In genomic region chr7:46720761-46721160, GRCh38 we compare ENCODE assay signal across 35 cellular contexts.
"Had no signal": no experiment of that assay in that cellular context is flagged by ENCODE, and none has a peak within 500 bp of the region (broad histone marks: within the 10 kb centered on the region; RNA-seq: fewer than 3 reads in every experiment).

No MANE protein-coding gene starts in this region.

- FAIRE-seq: endometrium, endothelial cell of umbilical vein had no signal

- DNase-seq: activated CD4-positive, alpha-beta memory T cell treated with anti-CD3 and anti-CD28 coated beads for 36 hours; activated CD4-positive, alpha-beta T cell treated with anti-CD3 and anti-CD28 coated beads for 36 hours; activated CD4-positive, alpha-beta T cell treated with anti-CD3 and anti-CD28 coated beads, Interleukin-2, amount 10 ng/mL, durations not matched to agents 24 days and 14 days; activated CD4-positive, CD25-positive, alpha-beta regulatory T cell; activated CD4-positive, CD25-positive, alpha-beta regulatory T cell treated with anti-CD3 and anti-CD28 coated beads, Interleukin-2, amount 50 U/mL, for 72 hours; activated CD8-positive, alpha-beta memory T cell treated with anti-CD3 and anti-CD28 coated beads, Interleukin-2, amount 10 ng/mL, durations not matched to agents 7 days and 5 days; activated CD8-positive, alpha-beta memory T cell treated with anti-CD3 and anti-CD28 coated beads, Interleukin-2, amount 50 U/mL, for 4 hours; activated CD8-positive, alpha-beta T cell treated with anti-CD3 and anti-CD28 coated beads, Interleukin-2, amount 10 ng/mL, durations not matched to agents 7 days and 5 days; activated effector memory CD4-positive, alpha-beta T cell treated with anti-CD3 and anti-CD28 coated beads, Interleukin-2, amount 50 U/mL, for 16 hours; activated naive CD4-positive, alpha-beta T cell treated with anti-CD3 and anti-CD28 coated beads for 36 hours; activated naive CD8-positive, alpha-beta T cell treated with anti-CD3 and anti-CD28 coated beads for 36 hours; activated naive CD8-positive, alpha-beta T cell treated with anti-CD3 and anti-CD28 coated beads, Interleukin-2, amount 50 U/mL, for 24 hours; activated T-cell treated with anti-CD3 and anti-CD28 coated beads, Interleukin-2, amount 50 U/mL, for 1 hour; activated T-cell treated with anti-CD3 and anti-CD28 coated beads, Interleukin-2, amount 50 U/mL, for 48 hours; adrenal gland; amygdala; aorta; central memory CD4-positive, alpha-beta T cell; cerebellar nuclear complex; colonic mucosa; effector CD8-positive, alpha-beta T cell; esophagus squamous epithelium; foreskin melanocyte; heart left ventricle; T-helper 1 cell; T-helper 2 cell had no signal

- ATAC-seq: activated CD4-positive, alpha-beta T cell treated with anti-CD3 and anti-CD28 coated beads for 36 hours; activated CD8-positive, alpha-beta memory T cell treated with anti-CD3 and anti-CD28 coated beads, Interleukin-2, amount 10 ng/mL, durations not matched to agents 7 days and 5 days; activated CD8-positive, alpha-beta T cell treated with anti-CD3 and anti-CD28 coated beads, Interleukin-2, amount 10 ng/mL, durations not matched to agents 7 days and 5 days; activated naive CD8-positive, alpha-beta T cell treated with anti-CD3 and anti-CD28 coated beads, Interleukin-2, amount 50 U/mL, for 24 hours; heart left ventricle had no signal

- H3K27ac Mint-ChIP-seq: activated CD4-positive, alpha-beta memory T cell treated with anti-CD3 and anti-CD28 coated beads for 36 hours; activated CD4-positive, alpha-beta T cell treated with anti-CD3 and anti-CD28 coated beads for 36 hours; activated CD4-positive, alpha-beta T cell treated with anti-CD3 and anti-CD28 coated beads, Interleukin-2, amount 10 ng/mL, durations not matched to agents 24 days and 14 days; activated CD8-positive, alpha-beta memory T cell treated with anti-CD3 and anti-CD28 coated beads, Interleukin-2, amount 10 ng/mL, durations not matched to agents 7 days and 5 days; activated CD8-positive, alpha-beta T cell treated with anti-CD3 and anti-CD28 coated beads, Interleukin-2, amount 10 ng/mL, durations not matched to agents 7 days and 5 days; activated naive CD4-positive, alpha-beta T cell treated with anti-CD3 and anti-CD28 coated beads for 36 hours; activated naive CD4-positive, alpha-beta T cell treated with anti-CD3 and anti-CD28 coated beads, Interleukin-2, amount 50 U/mL, for 24 hours; activated naive CD8-positive, alpha-beta T cell treated with anti-CD3 and anti-CD28 coated beads for 36 hours; activated naive CD8-positive, alpha-beta T cell treated with anti-CD3 and anti-CD28 coated beads, Interleukin-2, amount 50 U/mL, for 24 hours; activated T-helper 1 cell treated with anti-CD3 and anti-CD28 coated beads, Interleukin-12 subunit alpha, Interleukin-12 subunit beta, Interleukin-2, Interleukin-4 antibody, amounts not matched to agents 30 ng/mL and 10 ng/mL and 1 ng/mL, durations not matched to agents 14 hours and 24 hours and 36 hours; activated T-helper 2 cell treated with anti-CD3 and anti-CD28 coated beads, Interferon-gamma antibody, Interleukin-2, Interleukin-4, amounts not matched to agents 10 μg/mL and 5 μg/mL and 100 μg/mL, durations not matched to agents 14 hours and 24 hours and 36 hours; brain had no signal

- H3K9me3 Mint-ChIP-seq: activated CD4-positive, alpha-beta T cell treated with anti-CD3 and anti-CD28 coated beads, Interleukin-2, amount 10 ng/mL, durations not matched to agents 24 days and 14 days; activated naive CD4-positive, alpha-beta T cell treated with anti-CD3 and anti-CD28 coated beads, Interleukin-2, amount 50 U/mL, for 24 hours; activated naive CD8-positive, alpha-beta T cell treated with anti-CD3 and anti-CD28 coated beads for 36 hours had no signal

- H3K36me3 Mint-ChIP-seq: activated CD4-positive, alpha-beta memory T cell treated with anti-CD3 and anti-CD28 coated beads for 36 hours; activated CD8-positive, alpha-beta memory T cell treated with anti-CD3 and anti-CD28 coated beads, Interleukin-2, amount 10 ng/mL, durations not matched to agents 7 days and 5 days; activated naive CD4-positive, alpha-beta T cell treated with anti-CD3 and anti-CD28 coated beads, Interleukin-2, amount 50 U/mL, for 24 hours; activated naive CD8-positive, alpha-beta T cell treated with anti-CD3 and anti-CD28 coated beads for 36 hours; brain had no signal

- H3K27me3 Mint-ChIP-seq: activated CD4-positive, alpha-beta memory T cell treated with anti-CD3 and anti-CD28 coated beads for 36 hours; activated CD4-positive, alpha-beta T cell treated with anti-CD3 and anti-CD28 coated beads for 36 hours; activated CD4-positive, alpha-beta T cell treated with anti-CD3 and anti-CD28 coated beads, Interleukin-2, amount 10 ng/mL, durations not matched to agents 24 days and 14 days; activated CD8-positive, alpha-beta memory T cell treated with anti-CD3 and anti-CD28 coated beads, Interleukin-2, amount 10 ng/mL, durations not matched to agents 7 days and 5 days; activated naive CD4-positive, alpha-beta T cell treated with anti-CD3 and anti-CD28 coated beads, Interleukin-2, amount 50 U/mL, for 24 hours; activated naive CD8-positive, alpha-beta T cell treated with anti-CD3 and anti-CD28 coated beads, Interleukin-2, amount 50 U/mL, for 24 hours; brain had no signal

- H3K9me3 ChIP-seq: adrenal gland, breast epithelium, colonic mucosa, esophagus squamous epithelium had no signal

- H3K36me3 ChIP-seq: adrenal gland, breast epithelium, cardiac muscle cell, colonic mucosa, esophagus squamous epithelium, heart left ventricle had no signal

- H3K4me1 Mint-ChIP-seq: activated CD4-positive, alpha-beta T cell treated with anti-CD3 and anti-CD28 coated beads for 36 hours; activated CD4-positive, alpha-beta T cell treated with anti-CD3 and anti-CD28 coated beads, Interleukin-2, amount 10 ng/mL, durations not matched to agents 24 days and 14 days; activated CD8-positive, alpha-beta memory T cell treated with anti-CD3 and anti-CD28 coated beads, Interleukin-2, amount 10 ng/mL, durations not matched to agents 7 days and 5 days; activated naive CD4-positive, alpha-beta T cell treated with anti-CD3 and anti-CD28 coated beads, Interleukin-2, amount 50 U/mL, for 24 hours; activated naive CD8-positive, alpha-beta T cell treated with anti-CD3 and anti-CD28 coated beads for 36 hours; activated naive CD8-positive, alpha-beta T cell treated with anti-CD3 and anti-CD28 coated beads, Interleukin-2, amount 50 U/mL, for 24 hours; brain had no signal

- H3K4me3 Mint-ChIP-seq: activated CD4-positive, alpha-beta memory T cell treated with anti-CD3 and anti-CD28 coated beads for 36 hours; activated CD4-positive, alpha-beta T cell treated with anti-CD3 and anti-CD28 coated beads for 36 hours; activated CD4-positive, alpha-beta T cell treated with anti-CD3 and anti-CD28 coated beads, Interleukin-2, amount 10 ng/mL, durations not matched to agents 24 days and 14 days; activated CD8-positive, alpha-beta memory T cell treated with anti-CD3 and anti-CD28 coated beads, Interleukin-2, amount 10 ng/mL, durations not matched to agents 7 days and 5 days; activated CD8-positive, alpha-beta T cell treated with anti-CD3 and anti-CD28 coated beads, Interleukin-2, amount 10 ng/mL, durations not matched to agents 7 days and 5 days; activated naive CD4-positive, alpha-beta T cell treated with anti-CD3 and anti-CD28 coated beads for 36 hours; activated naive CD4-positive, alpha-beta T cell treated with anti-CD3 and anti-CD28 coated beads, Interleukin-2, amount 50 U/mL, for 24 hours; activated naive CD8-positive, alpha-beta T cell treated with anti-CD3 and anti-CD28 coated beads for 36 hours; activated naive CD8-positive, alpha-beta T cell treated with anti-CD3 and anti-CD28 coated beads, Interleukin-2, amount 50 U/mL, for 24 hours; activated T-helper 1 cell treated with anti-CD3 and anti-CD28 coated beads, Interleukin-12 subunit alpha, Interleukin-12 subunit beta, Interleukin-2, Interleukin-4 antibody, amounts not matched to agents 30 ng/mL and 10 ng/mL and 1 ng/mL, durations not matched to agents 14 hours and 24 hours and 36 hours; brain had no signal

- H3K4me1 ChIP-seq: adrenal gland, breast epithelium, colonic mucosa, esophagus squamous epithelium, heart left ventricle had no signal

- H3K27ac ChIP-seq: adrenal gland, breast epithelium, cardiac muscle cell, colonic mucosa, epithelial cell of prostate, esophagus squamous epithelium, heart left ventricle had no signal

- H3K27me3 ChIP-seq: adrenal gland, breast epithelium, cardiac muscle cell, colonic mucosa, esophagus squamous epithelium, heart left ventricle had no signal

- H3K4me3 ChIP-seq: adrenal gland, breast epithelium, cardiac muscle cell, colonic mucosa, esophagus squamous epithelium, heart left ventricle had no signal
